In the genomic region with DNA sequence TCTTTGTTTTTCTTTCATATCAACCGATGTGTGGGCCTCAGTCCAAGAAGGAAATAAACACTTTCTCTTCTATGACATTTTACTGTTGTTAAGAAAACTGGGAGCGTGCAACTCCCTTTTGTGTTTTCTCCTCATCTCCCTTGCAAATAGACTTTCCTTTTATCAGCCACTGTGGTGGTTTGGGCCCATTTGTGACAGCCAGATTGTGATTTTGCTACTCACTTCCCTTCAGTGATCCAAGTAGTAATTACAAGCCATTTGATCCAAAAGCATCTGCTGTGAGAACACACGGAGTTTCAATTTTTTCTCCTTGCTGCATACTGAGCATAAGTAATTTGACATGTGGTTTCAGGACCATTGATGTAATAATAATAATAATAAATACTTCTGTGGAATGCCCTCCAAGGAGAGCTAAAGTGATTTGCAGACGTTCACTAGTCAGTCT, we compare ENCODE assay signal across 8 cellular contexts.
DNase-seq lines count a peak whose midpoint lies in the region; ATAC-seq, FAIRE-seq and TF ChIP-seq lines count a peak whose summit lies in the region.

No MANE protein-coding gene starts in this region.

- no peaks in the 10 kb centered on the region; a peak in 1 of 3 replicates for H3K36me3 ChIP-seq in HEK293 (ENCODE audit: control insufficient read depth in 2 of 2, insufficient read depth in 1 of 2, low read length in 2 of 2)
- H3K36me3 ChIP-seq in SJSA1 = peaks cover 29% of the 10 kb centered on the region
- H3K36me3 ChIP-seq in adrenal gland (replicated peaks in 1 of 2) = no peaks in the 10 kb centered on the region

- WGBS in adrenal gland, 4 donors = 41 to 51% (median 47%) methylated on average over 4 of the region's 4 CpGs

- H3K27me3 ChIP-seq in SJSA1 (replicated peaks) (no peaks in the 10 kb centered on the region), adrenal gland (no peaks in the 10 kb centered on the region)

- TF ChIP-seq CTCF in HEK293 (tag by site-specific recombination; IDR thresholded peaks at IDR 0.05) (no peak), adrenal gland (IDR thresholded peaks at IDR 0.05) (no peak)

- no peak for TF ChIP-seq POLR2A in adrenal gland (IDR thresholded peaks at IDR 0.05)
- TF ChIP-seq POLR2A in GM18505 (IDR thresholded peaks at IDR 0.05; ENCODE audit: borderline replicate concordance, extremely low read depth, insufficient read depth, insufficient read length) = no peak

- H3K27ac ChIP-seq in HEK293 (ENCODE audit: extremely low read depth, low read depth, low read length) (no peak overlapping the region), SJSA1 (peak overlapping the region; percentile 96), adrenal gland (peak overlapping the region in 1 of 5 donors; percentile 21)

- CTCF ChIA-PET in HEK293 (lab: Yijun Ruan, JAX) = interaction anchor here (0.6 to 6.2 kb wide), 10 partner anchors 9 to 303 kb away, joined by 3 to 75 read pairs (median 4); no protein-coding TSS in a partner anchor

- H3K4me3 ChIP-seq in HEK293 (ENCODE audit: low read depth, low read length) = no peak overlapping the region
- H3K4me3 ChIP-seq in SJSA1 = peak overlapping the region; percentile 13
- H3K4me3 ChIP-seq in adrenal gland = peak overlapping the region in 1 of 4 donors; percentile 13

- peak; percentile 73 for DNase-seq in DMS 273 treated with DMSO at 0.1 percent for 48 hours (lab: John Stamatoyannopoulos, UW)
- DNase-seq in SJSA1 (ENCODE audit: low read depth in 1 of 2, low spot score in 2 of 2) = peak in 1 of 2 experiments; percentile 84
- DNase-seq in hippocampal formation (lab: John Stamatoyannopoulos, UW) = peak; percentile 16 to 27
- DNase-seq in adrenal gland = no peak
- DNase-seq in HTR-8/SVneo (ENCODE audit: insufficient read length, low spot score) = no peak

- H3K9me3 ChIP-seq in HEK293 (ENCODE audit: control insufficient read depth, insufficient read depth, low read depth, low read length) (no peaks in the 10 kb centered on the region), SJSA1 (replicated peaks) (no peaks in the 10 kb centered on the region), adrenal gland (replicated peaks in 1 of 3) (no peaks in the 10 kb centered on the region)

- H3K4me1 ChIP-seq in HEK293 (ENCODE audit: control insufficient read depth, insufficient read depth, low read length) = peaks cover 13% of the 10 kb centered on the region
- H3K4me1 ChIP-seq in SJSA1 (replicated peaks) = peaks cover 43% of the 10 kb centered on the region
- peaks cover 0 to 18% of the 10 kb centered on the region in 2 donors for H3K4me1 ChIP-seq in adrenal gland (replicated peaks in 1 of 2)

- no peak for FAIRE-seq in HTR-8/SVneo (lab: Jason Lieb, UNC)

- intact Hi-C loops in adrenal gland (cut with DNase I) = loop anchor here (5.0 to 10.0 kb wide), 6 partner anchors 133 to 497 kb away; a partner anchor contains a TSS

- ATAC-seq in HG02623 (IDR thresholded peaks at IDR 0.05; ENCODE audit: unreplicated experiment) = no peak
- no peak for ATAC-seq in GM18505 (IDR thresholded peaks at IDR 0.05; ENCODE audit: unreplicated experiment)

- POLR2A ChIA-PET in HEK293 (lab: Yijun Ruan, JAX) = interaction anchor here (0.9 kb wide), 1 partner anchor 175 kb away, joined by 3 read pairs; no protein-coding TSS in a partner anchor

TF ChIP-seq in HEK293, 187 proteins besides CTCF, POLR2A, EP300 and RAD21:
- TF ChIP-seq SP7 (tag by site-specific recombination; IDR thresholded peaks at IDR 0.05) (peak; percentile 72), ZNF37A (tag by site-specific recombination; IDR thresholded peaks at IDR 0.05) (no peak), KLF8 (tag by site-specific recombination; IDR thresholded peaks at IDR 0.05) (no peak), WT1 (tag by site-specific recombination; IDR thresholded peaks at IDR 0.05) (peak; percentile 19; the same call in 1 of the 2 replicates), PRDM1 (tag by site-specific recombination; IDR thresholded peaks at IDR 0.05) (0 out of 2 replicates have a peak, but pooled peaks have one; percentile 29)
- TF ChIP-seq, protein P1, sequence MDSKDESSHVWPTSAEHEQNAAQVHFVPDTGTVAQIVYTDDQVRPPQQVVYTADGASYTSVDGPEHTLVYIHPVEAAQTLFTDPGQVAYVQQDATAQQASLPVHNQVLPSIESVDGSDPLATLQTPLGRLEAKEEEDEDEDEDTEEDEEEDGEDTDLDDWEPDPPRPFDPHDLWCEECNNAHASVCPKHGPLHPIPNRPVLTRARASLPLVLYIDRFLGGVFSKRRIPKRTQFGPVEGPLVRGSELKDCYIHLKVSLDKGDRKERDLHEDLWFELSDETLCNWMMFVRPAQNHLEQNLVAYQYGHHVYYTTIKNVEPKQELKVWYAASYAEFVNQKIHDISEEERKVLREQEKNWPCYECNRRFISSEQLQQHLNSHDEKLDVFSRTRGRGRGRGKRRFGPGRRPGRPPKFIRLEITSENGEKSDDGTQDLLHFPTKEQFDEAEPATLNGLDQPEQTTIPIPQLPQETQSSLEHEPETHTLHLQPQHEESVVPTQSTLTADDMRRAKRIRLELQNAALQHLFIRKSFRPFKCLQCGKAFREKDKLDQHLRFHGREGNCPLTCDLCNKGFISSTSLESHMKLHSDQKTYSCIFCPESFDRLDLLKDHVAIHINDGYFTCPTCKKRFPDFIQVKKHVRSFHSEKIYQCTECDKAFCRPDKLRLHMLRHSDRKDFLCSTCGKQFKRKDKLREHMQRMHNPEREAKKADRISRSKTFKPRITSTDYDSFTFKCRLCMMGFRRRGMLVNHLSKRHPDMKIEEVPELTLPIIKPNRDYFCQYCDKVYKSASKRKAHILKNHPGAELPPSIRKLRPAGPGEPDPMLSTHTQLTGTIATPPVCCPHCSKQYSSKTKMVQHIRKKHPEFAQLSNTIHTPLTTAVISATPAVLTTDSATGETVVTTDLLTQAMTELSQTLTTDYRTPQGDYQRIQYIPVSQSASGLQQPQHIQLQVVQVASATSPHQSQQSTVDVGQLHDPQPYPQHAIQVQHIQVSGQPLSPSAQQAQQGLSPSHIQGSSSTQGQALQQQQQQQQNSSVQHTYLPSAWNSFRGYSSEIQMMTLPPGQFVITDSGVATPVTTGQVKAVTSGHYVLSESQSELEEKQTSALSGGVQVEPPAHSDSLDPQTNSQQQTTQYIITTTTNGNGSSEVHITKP (tag by site-specific recombination; IDR thresholded peaks at IDR 0.05) = 0 out of 2 replicates have a peak, but pooled peaks have one; percentile 5
- TF ChIP-seq, protein P2, sequence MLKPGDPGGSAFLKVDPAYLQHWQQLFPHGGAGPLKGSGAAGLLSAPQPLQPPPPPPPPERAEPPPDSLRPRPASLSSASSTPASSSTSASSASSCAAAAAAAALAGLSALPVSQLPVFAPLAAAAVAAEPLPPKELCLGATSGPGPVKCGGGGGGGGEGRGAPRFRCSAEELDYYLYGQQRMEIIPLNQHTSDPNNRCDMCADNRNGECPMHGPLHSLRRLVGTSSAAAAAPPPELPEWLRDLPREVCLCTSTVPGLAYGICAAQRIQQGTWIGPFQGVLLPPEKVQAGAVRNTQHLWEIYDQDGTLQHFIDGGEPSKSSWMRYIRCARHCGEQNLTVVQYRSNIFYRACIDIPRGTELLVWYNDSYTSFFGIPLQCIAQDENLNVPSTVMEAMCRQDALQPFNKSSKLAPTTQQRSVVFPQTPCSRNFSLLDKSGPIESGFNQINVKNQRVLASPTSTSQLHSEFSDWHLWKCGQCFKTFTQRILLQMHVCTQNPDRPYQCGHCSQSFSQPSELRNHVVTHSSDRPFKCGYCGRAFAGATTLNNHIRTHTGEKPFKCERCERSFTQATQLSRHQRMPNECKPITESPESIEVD (tag by site-specific recombination; IDR thresholded peaks at IDR 0.05) = peak; percentile 41

Comparison
In these comparisons a context has a peak if more than half of its experiments do, and no peak if none do; other contexts are left out.
1. DNase-seq: peak in DMS 273 treated with DMSO at 0.1 percent for 48 hours (single experiment) and hippocampal formation (2 of 2); none in adrenal gland (0 of 7) and HTR-8/SVneo (single experiment).